10 cellular contexts compared by ENCODE assay signal in genomic region chr13:74129500-74130144, GRCh38. TPM values are rescaled to one million over a fixed set of nuclear protein-coding genes. Genes with fewer than 3 reads are reported as not detected.
A peak's percentile ranks its signal among the peaks of the same experiment; 100 is the strongest.
DNase-seq lines count a peak whose midpoint lies in the region; ATAC-seq and TF ChIP-seq lines count a peak whose summit lies in the region.
"Had no signal": no experiment of that assay in that cellular context is flagged by ENCODE, and none has a peak within 500 bp of the region (broad histone marks: within the 10 kb centered on the region; RNA-seq: fewer than 3 reads in every experiment).

No MANE protein-coding gene starts in this region.

- ATAC-seq in DND-41 (ENCODE audit: insufficient read depth, low read depth) (no peak), left lung (no peak)
- ATAC-seq in activated naive CD8-positive, alpha-beta T cell treated with anti-CD3 and anti-CD28 coated beads, Interleukin-2, amount 10 ng/mL, durations not matched to agents 7 days and 5 days (ENCODE audit: low read depth): no peak
- no peak for ATAC-seq in naive thymus-derived CD4-positive, alpha-beta T cell

- no peaks in the 10 kb centered on the region; the same call in 1 of the 2 replicates for H3K36me3 ChIP-seq in DND-41 (ENCODE audit: insufficient read depth, low read length)
- peaks cover 0 to 6% (median 0%) of the 10 kb centered on the region in 3 experiments for H3K36me3 ChIP-seq in naive thymus-derived CD4-positive, alpha-beta T cell (ENCODE audit: control insufficient read depth in 2 of 3, insufficient read depth in 3 of 3, low read length in 3 of 3)
- no peaks in the 10 kb centered on the region for H3K36me3 ChIP-seq in SK-N-SH (replicated peaks in 1 of 2; ENCODE audit: control insufficient read depth in 1 of 2, insufficient read depth in 2 of 2, low read length in 1 of 2)
- no peaks in the 10 kb centered on the region for H3K36me3 ChIP-seq in left lung
- H3K36me3 ChIP-seq: WERI-Rb-1 had no signal

- 94% methylated on average over 4 of the region's 4 CpGs for WGBS in SK-N-SH (ENCODE audit: low lambda C conversion rate)

- no peaks in the 10 kb centered on the region for H3K9me2 ChIP-seq in SK-N-SH

- H4K20me1 ChIP-seq in DND-41 (ENCODE audit: insufficient read depth, low read length) (peaks cover 52% of the 10 kb centered on the region), SK-N-SH (ENCODE audit: insufficient read depth) (no peaks in the 10 kb centered on the region)

- no peak overlapping the region; a peak in 1 of 4 replicates for H3K4me3 ChIP-seq in DND-41 (ENCODE audit: low read depth in 1 of 2, low read length in 2 of 2)
- H3K4me3 ChIP-seq in naive thymus-derived CD4-positive, alpha-beta T cell (ENCODE audit: low read length): peak overlapping the region; percentile 3
- H3K4me3 ChIP-seq in SK-N-SH (ENCODE audit: low read depth in 2 of 2, low read length in 1 of 2): no peak overlapping the region
- no peak overlapping the region for H3K4me3 ChIP-seq in left lung

- no peaks in the 10 kb centered on the region for H3K27me3 ChIP-seq in DND-41 (ENCODE audit: insufficient read depth, low read length, poor library complexity)
- no peaks in the 10 kb centered on the region for H3K27me3 ChIP-seq in naive thymus-derived CD4-positive, alpha-beta T cell (ENCODE audit: control insufficient read depth in 2 of 2, insufficient read depth in 2 of 2, low read length in 2 of 2)
- no peaks in the 10 kb centered on the region for H3K27me3 ChIP-seq in SK-N-SH (ENCODE audit: insufficient read depth)
- H3K27me3 ChIP-seq in left lung: peaks cover 0 to 25% of the 10 kb centered on the region in 2 donors

- no peak overlapping the region for H3K9ac ChIP-seq in DND-41 (ENCODE audit: low read depth, low read length)
- no peak overlapping the region for H3K9ac ChIP-seq in SK-N-SH

- POLR2A ChIA-PET in activated naive CD8-positive, alpha-beta T cell treated with anti-CD3 and anti-CD28 coated beads, Interleukin-2, amount 10 ng/mL, durations not matched to agents 7 days and 5 days (lab: Charles Lee): interaction anchor here (0.8 to 1.0 kb wide), 2 partner anchors 47 to 72 kb away, joined by 3 to 5 read pairs; no protein-coding TSS in a partner anchor
- POLR2A ChIA-PET in naive thymus-derived CD4-positive, alpha-beta T cell (lab: Charles Lee): interaction anchor here (0.6 to 8.0 kb wide), 4 partner anchors 70 to 412 kb away, joined by 3 to 122 read pairs (median 4); no protein-coding TSS in a partner anchor
- POLR2A ChIA-PET in SK-N-SH (lab: Yijun Ruan, JAX): no interaction called here

- H3K9me3 ChIP-seq in DND-41 (ENCODE audit: insufficient read depth, low read length, severe bottlenecking) (no peaks in the 10 kb centered on the region), SK-N-SH (no peaks in the 10 kb centered on the region), left lung (no peaks in the 10 kb centered on the region)
- H3K9me3 ChIP-seq in naive thymus-derived CD4-positive, alpha-beta T cell (ENCODE audit: control insufficient read depth in 2 of 3, low read length in 3 of 3): no peaks in the 10 kb centered on the region

- H3K27ac ChIP-seq in DND-41 (ENCODE audit: low read length): peak overlapping the region; percentile 7; the same call in 1 of the 2 replicates
- peak overlapping the region; percentile 98 for H3K27ac ChIP-seq in naive thymus-derived CD4-positive, alpha-beta T cell (ENCODE audit: low read depth, low read length)
- H3K27ac ChIP-seq in SK-N-SH (ENCODE audit: low read depth in 2 of 2, low read length in 1 of 2): peak overlapping the region in 1 of 2 experiments; percentile 64; a peak in 1 of 4 replicates
- peak overlapping the region in 1 of 2 donors; percentile 26 for H3K27ac ChIP-seq in left lung
- H3K27ac ChIP-seq: WERI-Rb-1 had no signal

- DNase-seq in DND-41 (peak; percentile 39), MV-4-11 (lab: John Stamatoyannopoulos, UW) (peak; percentile 14), SK-N-SH (no peak), left lung (no peak), NCI-H2081 treated with DMSO at 0.1 percent for 48 hours (lab: John Stamatoyannopoulos, UW) (no peak), NCI-H2029 treated with DMSO at 0.1 percent for 48 hours (lab: John Stamatoyannopoulos, UW) (no peak)
- DNase-seq in activated naive CD8-positive, alpha-beta T cell treated with anti-CD3 and anti-CD28 coated beads, Interleukin-2, amount 10 ng/mL, durations not matched to agents 7 days and 5 days: no peak
- DNase-seq in naive thymus-derived CD4-positive, alpha-beta T cell: peak in 6 of 9 donors; percentile 10 to 31 (median 20)
- DNase-seq: NCI-H1694 treated with DMSO at 0.1 percent for 48 hours, WERI-Rb-1 had no signal

- no peaks in the 10 kb centered on the region for H3K27me3 Mint-ChIP-seq in activated naive CD8-positive, alpha-beta T cell treated with anti-CD3 and anti-CD28 coated beads, Interleukin-2, amount 10 ng/mL, durations not matched to agents 7 days and 5 days
- H3K27me3 Mint-ChIP-seq in naive thymus-derived CD4-positive, alpha-beta T cell: no peaks in the 10 kb centered on the region

- H3K27ac Mint-ChIP-seq in activated naive CD8-positive, alpha-beta T cell treated with anti-CD3 and anti-CD28 coated beads, Interleukin-2, amount 10 ng/mL, durations not matched to agents 7 days and 5 days: peak overlapping the region; percentile 72
- H3K27ac Mint-ChIP-seq in naive thymus-derived CD4-positive, alpha-beta T cell: peak overlapping the region; percentile 75 to 97 (median 85)

- TF ChIP-seq CTCF in DND-41 (IDR thresholded peaks at IDR 0.05; ENCODE audit: borderline replicate concordance, extremely low read depth, low read length, poor library complexity, severe bottlenecking) (no peak), SK-N-SH (IDR thresholded peaks at IDR 0.05) (no peak), left lung (IDR thresholded peaks at IDR 0.05) (no peak)

- H3K79me2 ChIP-seq in DND-41 (ENCODE audit: insufficient read depth, low read length) (peaks cover 91% of the 10 kb centered on the region), SK-N-SH (ENCODE audit: insufficient read depth) (peaks cover 89% of the 10 kb centered on the region)

- peaks cover 2% of the 10 kb centered on the region for H3K9me3 Mint-ChIP-seq in activated naive CD8-positive, alpha-beta T cell treated with anti-CD3 and anti-CD28 coated beads, Interleukin-2, amount 10 ng/mL, durations not matched to agents 7 days and 5 days
- peaks cover 0 to 5% (median 0%) of the 10 kb centered on the region in 11 donors for H3K9me3 Mint-ChIP-seq in naive thymus-derived CD4-positive, alpha-beta T cell

- H3K4me3 Mint-ChIP-seq in activated naive CD8-positive, alpha-beta T cell treated with anti-CD3 and anti-CD28 coated beads, Interleukin-2, amount 10 ng/mL, durations not matched to agents 7 days and 5 days: peak overlapping the region; percentile 44
- H3K4me3 Mint-ChIP-seq in naive thymus-derived CD4-positive, alpha-beta T cell: peak overlapping the region in 8 of 10 donors; percentile 54 to 72 (median 62)

- intact Hi-C loops in naive thymus-derived CD4-positive, alpha-beta T cell (cut with micrococcal nuclease): loop anchor here (2.0 to 5.0 kb wide), 5 partner anchors 19 to 1347 kb away; partner anchors contain the start of genes DIS3 (in 1 of the 2), KLF5 (in 1 of the 2) and PIBF1 (in 1 of the 2)
- intact Hi-C loops in left lung (cut with DNase I): no loop called here

- peaks cover 38% of the 10 kb centered on the region for H3K4me1 Mint-ChIP-seq in activated naive CD8-positive, alpha-beta T cell treated with anti-CD3 and anti-CD28 coated beads, Interleukin-2, amount 10 ng/mL, durations not matched to agents 7 days and 5 days
- H3K4me1 Mint-ChIP-seq in naive thymus-derived CD4-positive, alpha-beta T cell: peaks cover 26 to 77% (median 67%) of the 10 kb centered on the region in 7 donors

- no peak for TF ChIP-seq RAD21 in SK-N-SH (IDR thresholded peaks at IDR 0.05; ENCODE audit: low read length)

- H2AFZ ChIP-seq in DND-41 (ENCODE audit: low read depth, low read length) (no peak overlapping the region), SK-N-SH (ENCODE audit: low read depth) (no peak overlapping the region)

- H3K36me3 Mint-ChIP-seq in activated naive CD8-positive, alpha-beta T cell treated with anti-CD3 and anti-CD28 coated beads, Interleukin-2, amount 10 ng/mL, durations not matched to agents 7 days and 5 days: peaks cover 7% of the 10 kb centered on the region
- peaks cover 0 to 9% (median 4%) of the 10 kb centered on the region in 5 donors for H3K36me3 Mint-ChIP-seq in naive thymus-derived CD4-positive, alpha-beta T cell

- TF ChIP-seq EP300 in SK-N-SH (IDR thresholded peaks at IDR 0.05; ENCODE audit: borderline replicate concordance in 1 of 2, low read depth in 1 of 2, low read length in 1 of 2): no peak

- peak overlapping the region; percentile 81; the same call in 1 of the 2 replicates for H3K4me2 ChIP-seq in DND-41 (ENCODE audit: insufficient read depth, low read length)
- H3K4me2 ChIP-seq in SK-N-SH: no peak overlapping the region

- peaks cover 8% of the 10 kb centered on the region for H3F3A ChIP-seq in SK-N-SH (replicated peaks; ENCODE audit: insufficient read depth)

- H3K4me1 ChIP-seq in DND-41 (ENCODE audit: insufficient read depth, low read length): peaks cover 46% of the 10 kb centered on the region
- H3K4me1 ChIP-seq in naive thymus-derived CD4-positive, alpha-beta T cell (ENCODE audit: control insufficient read depth in 2 of 2, insufficient read depth in 2 of 2, low read length in 2 of 2): peaks cover 33 to 42% of the 10 kb centered on the region in 2 donors
- H3K4me1 ChIP-seq in SK-N-SH (ENCODE audit: control insufficient read depth in 1 of 2, insufficient read depth in 2 of 2, low read depth in 1 of 2, low read length in 1 of 2): peaks cover 12 to 15% of the 10 kb centered on the region in 2 experiments; a peak in 3 of 4 replicates
- peaks cover 4 to 18% of the 10 kb centered on the region in 2 donors for H3K4me1 ChIP-seq in left lung

- CTCF ChIA-PET in naive thymus-derived CD4-positive, alpha-beta T cell (lab: Charles Lee): interaction anchor here (0.6 kb wide), 1 partner anchor 707 kb away, joined by 3 read pairs; no protein-coding TSS in a partner anchor
- CTCF ChIA-PET in SK-N-SH (lab: Yijun Ruan, JAX): interaction anchor here (0.7 to 1.9 kb wide), 3 partner anchors 157 to 1090 kb away, joined by 3 to 6 read pairs (median 6); no protein-coding TSS in a partner anchor

TF ChIP-seq in SK-N-SH, 30 proteins besides CTCF, POLR2A, EP300 and RAD21 (continues in another document):
- TF ChIP-seq MEF2A (IDR thresholded peaks at IDR 0.05; ENCODE audit: borderline replicate concordance, low read depth) (no peak), YY1 (IDR thresholded peaks at IDR 0.05; ENCODE audit: low read depth) (no peak), TCF12 (IDR thresholded peaks at IDR 0.05) (no peak), POLR2AphosphoS5 (IDR thresholded peaks at IDR 0.05; ENCODE audit: low read depth, low read length) (no peak), FOXM1 (IDR thresholded peaks at IDR 0.05; ENCODE audit: low read depth) (no peak), JUND (IDR thresholded peaks at IDR 0.05) (no peak)

RNA-seq across cellular contexts. Expression of gene KLF12, which starts 4.6 kb away (rescaled TPM):
- total RNA-seq in activated naive CD8-positive, alpha-beta T cell treated with anti-CD3 and anti-CD28 coated beads, Interleukin-2, amount 10 ng/mL, durations not matched to agents 7 days and 5 days: 10 to 100 TPM; 43.9 to 50.5 TPM
- 10 to 100 TPM; 34.0 to 86.9 (median 81.9) TPM for total RNA-seq in naive thymus-derived CD4-positive, alpha-beta T cell
- polyA plus RNA-seq in naive thymus-derived CD4-positive, alpha-beta T cell: 10 to 100 TPM; 19.9 to 24.8 TPM
- 2.4 and 3.1 TPM in 2 replicates for polyA plus RNA-seq in SK-N-SH (2012; rRNA removed)
- 3.2 and 3.3 TPM in 2 replicates for polyA plus RNA-seq in SK-N-SH (2012; cell fraction: cytosol; rRNA removed)
- polyA plus RNA-seq in SK-N-SH (2012; cell fraction: nucleus; rRNA removed): 4.3 and 6.0 TPM in 2 replicates
- 10 to 100 TPM in 1 of 2 donors, 1 to 10 TPM in 1; 7.8 to 12.2 TPM for total RNA-seq in left lung

Comparison
In these comparisons a context has a peak if more than half of its experiments do, and no peak if none do; other contexts are left out.
1. DNase-seq: peak in DND-41 (single experiment), MV-4-11 (single experiment) and naive thymus-derived CD4-positive, alpha-beta T cell (6 of 9); none in activated naive CD8-positive, alpha-beta T cell treated with anti-CD3 and anti-CD28 coated beads, Interleukin-2, amount 10 ng/mL, durations not matched to agents 7 days and 5 days (single experiment), SK-N-SH (single experiment), left lung (0 of 2), NCI-H2081 treated with DMSO at 0.1 percent for 48 hours (single experiment) and NCI-H2029 treated with DMSO at 0.1 percent for 48 hours (single experiment).
2. intact Hi-C loops: an anchor here in naive thymus-derived CD4-positive, alpha-beta T cell (2.0 to 5.0 kb wide); none called in left lung.